Comparison of ENCODE assay signal across 33 cellular contexts in the genomic region with DNA sequence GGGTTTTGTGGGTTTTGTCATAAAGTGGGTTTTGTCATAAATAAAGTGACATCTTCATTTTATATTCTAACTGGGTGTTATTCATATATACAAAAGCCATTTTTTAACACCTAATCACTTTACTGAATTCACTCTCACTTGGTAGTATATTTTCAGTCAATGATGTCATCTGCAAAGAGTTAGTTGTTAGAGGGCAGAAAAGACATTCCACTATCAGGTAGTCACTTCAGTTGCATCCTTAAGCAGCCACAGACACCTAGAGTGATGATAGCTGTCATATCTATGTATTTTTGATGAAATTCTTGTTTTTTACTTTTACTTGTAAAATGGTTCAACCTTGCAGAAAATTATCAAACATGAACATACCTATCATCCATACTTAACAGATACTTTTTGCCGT.
DNase-seq lines count a peak whose midpoint lies in the region; ATAC-seq, FAIRE-seq and TF ChIP-seq lines count a peak whose summit lies in the region.
"Had no signal": no experiment of that assay in that cellular context is flagged by ENCODE, and none has a peak within 500 bp of the region (broad histone marks: within the 10 kb centered on the region; RNA-seq: fewer than 3 reads in every experiment).

No MANE protein-coding gene starts in this region.

- no peak for TF ChIP-seq CTCF in HEK293 (tag by site-specific recombination; IDR thresholded peaks at IDR 0.05)
- no peak for TF ChIP-seq CTCF in astrocyte (IDR thresholded peaks at IDR 0.05; ENCODE audit: insufficient read depth, low read depth, low read length)
- TF ChIP-seq CTCF in psoas muscle (IDR thresholded peaks at IDR 0.05), result no peak

- H3K27ac ChIP-seq in HEK293 (ENCODE audit: extremely low read depth, low read depth, low read length), result no peak overlapping the region
- no peak overlapping the region for H3K27ac ChIP-seq in astrocyte (ENCODE audit: low read depth, low read length)
- H3K27ac ChIP-seq in psoas muscle, result no peak overlapping the region
- H3K27ac ChIP-seq: gastrocnemius medialis, PC-9 had no signal

- no peak overlapping the region for H3K9ac ChIP-seq in astrocyte (ENCODE audit: low read length)

- WGBS in psoas muscle, 3 donors, result 92 to 96% (median 96%) methylated on average over 1 of the region's 1 CpG

- H3K36me3 Mint-ChIP-seq in astrocyte (ENCODE audit: low read depth, unreplicated experiment), result peaks cover 5% of the 10 kb centered on the region
- H3K36me3 Mint-ChIP-seq: immature natural killer cell had no signal

- H3K27me3 Mint-ChIP-seq in astrocyte (ENCODE audit: low read depth, unreplicated experiment), result no peaks in the 10 kb centered on the region

- H3K27me3 ChIP-seq in astrocyte (ENCODE audit: insufficient read depth, low read length) (no peaks in the 10 kb centered on the region), psoas muscle (ENCODE audit: insufficient read depth in 3 of 3, low read length in 2 of 3) (no peaks in the 10 kb centered on the region)
- H3K27me3 ChIP-seq: gastrocnemius medialis had no signal

- H2AFZ ChIP-seq in astrocyte (ENCODE audit: low read depth, low read length), result no peak overlapping the region
- H2AFZ ChIP-seq: PC-9 had no signal

- no peak overlapping the region for H3K4me2 ChIP-seq in astrocyte (ENCODE audit: low read length)
- H3K4me2 ChIP-seq: PC-9, smooth muscle cell had no signal

- H3K27ac Mint-ChIP-seq in astrocyte (ENCODE audit: unreplicated experiment), result peak overlapping the region; percentile 56
- H3K27ac Mint-ChIP-seq: activated naive CD4-positive, alpha-beta T cell treated with anti-CD3 and anti-CD28 coated beads for 36 hours; activated T-helper 1 cell treated with anti-CD3 and anti-CD28 coated beads, Interleukin-12 subunit alpha, Interleukin-12 subunit beta, Interleukin-2, Interleukin-4 antibody, amounts not matched to agents 30 ng/mL and 10 ng/mL and 1 ng/mL, durations not matched to agents 14 hours and 24 hours and 36 hours; effector memory CD8-positive, alpha-beta T cell; immature natural killer cell had no signal

- no peaks in the 10 kb centered on the region for H3K79me2 ChIP-seq in astrocyte (ENCODE audit: insufficient read depth, low read length)

- no peaks in the 10 kb centered on the region for H3K9me3 Mint-ChIP-seq in astrocyte (ENCODE audit: unreplicated experiment)
- H3K9me3 Mint-ChIP-seq: activated naive CD4-positive, alpha-beta T cell treated with anti-CD3 and anti-CD28 coated beads for 36 hours; activated T-helper 1 cell treated with anti-CD3 and anti-CD28 coated beads, Interleukin-12 subunit alpha, Interleukin-12 subunit beta, Interleukin-2, Interleukin-4 antibody, amounts not matched to agents 30 ng/mL and 10 ng/mL and 1 ng/mL, durations not matched to agents 14 hours and 24 hours and 36 hours; effector memory CD8-positive, alpha-beta T cell had no signal

- CTCF ChIA-PET in HEK293 (lab: Yijun Ruan, JAX), result no interaction called here

- peaks cover 0 to 7% of the 10 kb centered on the region in 2 experiments; a peak in 1 of 3 replicates for H3K36me3 ChIP-seq in HEK293 (ENCODE audit: control insufficient read depth in 2 of 2, insufficient read depth in 1 of 2, low read length in 2 of 2)
- no peaks in the 10 kb centered on the region for H3K36me3 ChIP-seq in astrocyte (ENCODE audit: insufficient read depth, low read length)
- no peaks in the 10 kb centered on the region for H3K36me3 ChIP-seq in psoas muscle (ENCODE audit: insufficient read depth in 1 of 2, low read depth in 1 of 2)
- H3K36me3 ChIP-seq: gastrocnemius medialis had no signal

- peak; percentile 73 for FAIRE-seq in astrocyte (lab: Jason Lieb, UNC)

- no peaks in the 10 kb centered on the region for H4K20me1 ChIP-seq in astrocyte (ENCODE audit: insufficient read depth, low read length)

- in situ Hi-C loops in ACHN (cut with HindIII; ENCODE audit: low pct_ligation_motif_present, low pct_unique_long_range_greater_than_20kb, low sequenced_read_pairs), result no loop called here

- POLR2A ChIA-PET in HEK293 (lab: Yijun Ruan, JAX), result no interaction called here

- H3K4me3 Mint-ChIP-seq in astrocyte (ENCODE audit: unreplicated experiment), result no peak overlapping the region
- H3K4me3 Mint-ChIP-seq: activated naive CD4-positive, alpha-beta T cell treated with anti-CD3 and anti-CD28 coated beads for 36 hours; activated T-helper 1 cell treated with anti-CD3 and anti-CD28 coated beads, Interleukin-12 subunit alpha, Interleukin-12 subunit beta, Interleukin-2, Interleukin-4 antibody, amounts not matched to agents 30 ng/mL and 10 ng/mL and 1 ng/mL, durations not matched to agents 14 hours and 24 hours and 36 hours; effector memory CD8-positive, alpha-beta T cell; immature natural killer cell; naive thymus-derived CD8-positive, alpha-beta T cell had no signal

- DNase-seq in ACHN, result peak; percentile 16
- DNase-seq in astrocyte (ENCODE audit: low read depth), result peak; percentile 64
- DNase-seq in iris pigment epithelial cell (ENCODE audit: low read depth), result peak; percentile 58
- no peak for DNase-seq in NCI-H82 treated with DMSO at 0.1 percent for 48 hours (lab: John Stamatoyannopoulos, UW; ENCODE audit: unreplicated experiment)
- no peak for DNase-seq in GM19240 (ENCODE audit: insufficient read length, low spot score)
- no peak for DNase-seq in psoas muscle
- DNase-seq: activated CD4-positive, alpha-beta T cell treated with anti-CD3 and anti-CD28 coated beads, Interleukin-2, amount 50 U/mL, for 48 hours; activated naive CD4-positive, alpha-beta T cell treated with anti-CD3 and anti-CD28 coated beads for 36 hours; amniotic stem cell; C1 segment of cervical spinal cord; COR-L47; cortex of kidney; DMS79; effector memory CD8-positive, alpha-beta T cell; gastrocnemius medialis; HCEC 1CT; hypothalamus; immature natural killer cell; left ventricle myocardium superior; midbrain; naive thymus-derived CD8-positive, alpha-beta T cell; NCI-H1048; NCI-H1694 treated with DMSO at 0.1 percent for 48 hours; NCI-H2171; NCI-H524; PC-9; SHP77 treated with DMSO at 0.1 percent for 48 hours; SW 1271 had no signal

- H3K4me1 ChIP-seq in HEK293 (ENCODE audit: control insufficient read depth, insufficient read depth, low read length) (no peaks in the 10 kb centered on the region), astrocyte (ENCODE audit: insufficient read depth, low read length) (no peaks in the 10 kb centered on the region), psoas muscle (no peaks in the 10 kb centered on the region)
- H3K4me1 ChIP-seq: gastrocnemius medialis had no signal

- ATAC-seq in HG03135 (IDR thresholded peaks at IDR 0.05; ENCODE audit: unreplicated experiment) (no peak), psoas muscle (no peak)
- ATAC-seq: effector memory CD8-positive, alpha-beta T cell; esophagus mucosa; gastrocnemius medialis; left ventricle myocardium superior; naive thymus-derived CD8-positive, alpha-beta T cell had no signal

- peaks cover 10% of the 10 kb centered on the region for H3K4me1 Mint-ChIP-seq in astrocyte (ENCODE audit: low read depth, unreplicated experiment)
- H3K4me1 Mint-ChIP-seq: immature natural killer cell; naive thymus-derived CD8-positive, alpha-beta T cell had no signal

- H3K9me3 ChIP-seq in HEK293 (ENCODE audit: control insufficient read depth, insufficient read depth, low read depth, low read length), result no peaks in the 10 kb centered on the region
- no peaks in the 10 kb centered on the region for H3K9me3 ChIP-seq in astrocyte (ENCODE audit: insufficient read depth, low read depth, low read length)
- H3K9me3 ChIP-seq in psoas muscle, result no peaks in the 10 kb centered on the region
- H3K9me3 ChIP-seq: gastrocnemius medialis had no signal

- intact Hi-C loops in psoas muscle (cut with DNase I), result no loop called here

- H3K4me3 ChIP-seq in HEK293 (ENCODE audit: low read depth, low read length), result no peak overlapping the region
- H3K4me3 ChIP-seq in astrocyte (ENCODE audit: insufficient read depth, low read depth, low read length), result no peak overlapping the region
- H3K4me3 ChIP-seq in psoas muscle, result no peak overlapping the region
- H3K4me3 ChIP-seq: gastrocnemius medialis, PC-9, smooth muscle cell had no signal

TF ChIP-seq in HEK293, 187 proteins besides CTCF, POLR2A, EP300 and RAD21:
- no peak for TF ChIP-seq OSR2 (tag by site-specific recombination; IDR thresholded peaks at IDR 0.05)
- TF ChIP-seq, protein P1, sequence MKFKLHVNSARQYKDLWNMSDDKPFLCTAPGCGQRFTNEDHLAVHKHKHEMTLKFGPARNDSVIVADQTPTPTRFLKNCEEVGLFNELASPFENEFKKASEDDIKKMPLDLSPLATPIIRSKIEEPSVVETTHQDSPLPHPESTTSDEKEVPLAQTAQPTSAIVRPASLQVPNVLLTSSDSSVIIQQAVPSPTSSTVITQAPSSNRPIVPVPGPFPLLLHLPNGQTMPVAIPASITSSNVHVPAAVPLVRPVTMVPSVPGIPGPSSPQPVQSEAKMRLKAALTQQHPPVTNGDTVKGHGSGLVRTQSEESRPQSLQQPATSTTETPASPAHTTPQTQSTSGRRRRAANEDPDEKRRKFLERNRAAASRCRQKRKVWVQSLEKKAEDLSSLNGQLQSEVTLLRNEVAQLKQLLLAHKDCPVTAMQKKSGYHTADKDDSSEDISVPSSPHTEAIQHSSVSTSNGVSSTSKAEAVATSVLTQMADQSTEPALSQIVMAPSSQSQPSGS (tag by site-specific recombination; IDR thresholded peaks at IDR 0.05; ENCODE audit: low read depth), result 0 out of 2 replicates have a peak, but pooled peaks have one; percentile 28

Comparison
In these comparisons a context has a peak if more than half of its experiments do, and no peak if none do; other contexts are left out.
1. DNase-seq: peak in ACHN (single experiment), astrocyte (single experiment) and iris pigment epithelial cell (single experiment); none in NCI-H82 treated with DMSO at 0.1 percent for 48 hours (single experiment), GM19240 (single experiment) and psoas muscle (0 of 2).